Comparison of ENCODE assay signal across 8 cellular contexts in the genomic region with DNA sequence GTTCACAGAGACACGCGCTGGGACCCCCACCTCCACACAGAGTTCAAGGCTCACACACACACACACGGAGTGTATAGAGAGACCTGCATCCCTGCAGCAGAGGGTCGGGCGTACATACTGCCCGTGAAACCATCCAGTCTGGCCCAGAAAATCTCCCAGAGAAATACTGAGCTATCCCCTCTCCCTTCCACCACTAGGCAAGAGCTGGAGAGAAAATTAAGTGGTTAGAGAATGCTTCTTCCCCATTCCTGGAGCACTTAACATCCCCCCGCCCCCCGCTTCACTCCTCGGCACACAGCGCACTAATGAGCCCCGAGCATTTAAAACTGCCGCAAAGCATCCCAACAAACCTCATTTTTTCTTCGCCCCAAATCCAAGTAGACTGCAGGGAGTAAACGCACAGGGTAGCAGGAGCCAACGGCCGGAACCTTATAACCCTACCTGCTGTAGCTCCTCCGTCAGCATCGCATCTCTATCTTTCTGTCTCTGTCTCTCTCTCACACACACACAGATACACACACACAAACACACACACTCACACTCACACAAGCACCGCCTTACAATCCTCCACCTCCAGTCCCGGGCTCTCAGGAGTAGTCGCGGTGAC. TPM values are rescaled to one million over a fixed set of nuclear protein-coding genes. Genes with fewer than 3 reads are reported as not detected.
A peak's percentile ranks its signal among the peaks of the same experiment; 100 is the strongest.
DNase-seq lines count a peak whose midpoint lies in the region; ATAC-seq and TF ChIP-seq lines count a peak whose summit lies in the region.

No MANE protein-coding gene starts in this region.

- peak overlapping the region; percentile 90 for H3K27ac ChIP-seq in VCaP

- no peak for TF ChIP-seq CTCF in VCaP (conservative IDR thresholded peaks at IDR 0.05)
- peak; percentile 10 for TF ChIP-seq CTCF in fibroblast of the aortic adventitia (IDR thresholded peaks at IDR 0.05; ENCODE audit: insufficient read depth, low read length)
- no peak for TF ChIP-seq CTCF in omental fat pad (IDR thresholded peaks at IDR 0.05)

- ATAC-seq in HG03342 (IDR thresholded peaks at IDR 0.05; ENCODE audit: unreplicated experiment): peak; percentile 0
- ATAC-seq in omental fat pad (ENCODE audit: low FRiP score): peak; percentile 12
- ATAC-seq in HG02678 (IDR thresholded peaks at IDR 0.05; ENCODE audit: unreplicated experiment): no peak

- peak; percentile 57 to 59 for DNase-seq in NCI-H524 (lab: John Stamatoyannopoulos, UW)
- DNase-seq in NCI-H524 treated with DMSO at 0.1 percent for 48 hours (lab: John Stamatoyannopoulos, UW): no peak
- DNase-seq in fibroblast of the aortic adventitia (ENCODE audit: low read depth): no peak
- DNase-seq in omental fat pad (ENCODE audit: low spot score): no peak
- DNase-seq in NOMO-1 treated with DMSO at 0.1 percent for 48 hours (lab: John Stamatoyannopoulos, UW; ENCODE audit: unreplicated experiment): no peak

- peak overlapping the region; percentile 98 for H3K4me3 ChIP-seq in fibroblast of the aortic adventitia (ENCODE audit: low read depth, low read length)

RNA-seq across cellular contexts. Expression of gene DUSP10, which starts 0.4 kb away (rescaled TPM):
- total RNA-seq in fibroblast of the aortic adventitia (ENCODE audit: low replicate concordance) (8.0 and 26.8 TPM in 2 replicates), omental fat pad (10 to 100 TPM in 2 of 4 donors, 1 to 10 TPM in 2; 3.1 to 13.0 (median 10.2) TPM)

Comparison
In these comparisons a context has a peak if more than half of its experiments do, and no peak if none do; other contexts are left out.
1. DNase-seq: peak in NCI-H524 (2 of 2); none in NCI-H524 treated with DMSO at 0.1 percent for 48 hours (single experiment), fibroblast of the aortic adventitia (single experiment), omental fat pad (single experiment) and NOMO-1 treated with DMSO at 0.1 percent for 48 hours (single experiment).